Comparison of ENCODE assay signal across 17 cellular contexts in the genomic region with DNA sequence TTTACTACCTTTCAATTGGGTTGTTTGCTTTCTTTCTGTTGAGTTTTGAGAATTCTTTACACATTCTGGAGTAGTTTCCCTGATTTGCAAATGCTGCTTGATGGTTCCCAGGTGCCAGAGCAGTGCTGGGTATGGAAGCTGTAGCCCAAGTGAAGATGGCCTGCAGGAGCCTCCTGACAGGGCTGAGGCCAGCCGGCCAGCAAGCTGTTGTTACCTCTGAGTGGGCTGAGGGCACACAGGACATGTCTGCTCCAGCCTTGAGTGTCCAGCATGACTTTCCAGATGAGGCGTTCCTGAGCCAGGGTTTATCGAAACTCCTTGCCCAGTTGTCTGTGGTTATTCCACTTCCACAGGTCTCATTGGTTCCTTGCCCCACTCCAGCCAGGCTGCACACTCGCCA.
"Had no signal": no experiment of that assay in that cellular context is flagged by ENCODE, and none has a peak within 500 bp of the region (broad histone marks: within the 10 kb centered on the region; RNA-seq: fewer than 3 reads in every experiment).

No MANE protein-coding gene starts in this region.

- H3K4me3 Mint-ChIP-seq: dendritic cell treated with granulocyte-macrophage colony-stimulating factor and Interleukin-4, amounts not matched to agents 40 ng/mL and 50 ng/mL, for 4 days; effector memory CD8-positive, alpha-beta T cell; naive B cell; stimulated activated memory B cell treated with anti-CD40 and anti-IgM and Interleukin-4, amounts not matched to agents 10 μg/mL and 1 μg/mL and 100 μg/mL, for 72 hours; stimulated activated naive CD8-positive, alpha-beta T cell treated with anti-CD3 and anti-CD28 coated beads, Interleukin-15, Interleukin-2, amounts not matched to agents 100 ng/mL and 50 ng/mL, for 24 hours had no signal

- H3K4me1 ChIP-seq: esophagus muscularis mucosa, right atrium auricular region had no signal

- H3K36me3 Mint-ChIP-seq: naive B cell; stimulated activated memory B cell treated with anti-CD40 and anti-IgM and Interleukin-4, amounts not matched to agents 10 μg/mL and 1 μg/mL and 100 μg/mL, for 72 hours had no signal

- H3K27me3 Mint-ChIP-seq: stimulated activated memory B cell treated with anti-CD40 and anti-IgM and Interleukin-4, amounts not matched to agents 10 μg/mL and 1 μg/mL and 100 μg/mL, for 72 hours had no signal

- H3K27ac Mint-ChIP-seq: dendritic cell treated with granulocyte-macrophage colony-stimulating factor and Interleukin-4, amounts not matched to agents 40 ng/mL and 50 ng/mL, for 4 days; effector memory CD8-positive, alpha-beta T cell; stimulated activated memory B cell treated with anti-CD40 and anti-IgM and Interleukin-4, amounts not matched to agents 10 μg/mL and 1 μg/mL and 100 μg/mL, for 72 hours; stimulated activated naive CD8-positive, alpha-beta T cell treated with anti-CD3 and anti-CD28 coated beads, Interleukin-15, Interleukin-2, amounts not matched to agents 100 ng/mL and 50 ng/mL, for 24 hours had no signal

- H3K4me3 ChIP-seq: esophagus muscularis mucosa, gastrocnemius medialis, heart right ventricle, ovary, right atrium auricular region, tibial artery had no signal

- H3K36me3 ChIP-seq: esophagus muscularis mucosa, gastrocnemius medialis, heart right ventricle, ovary, right atrium auricular region, tibial artery had no signal

- H3K27ac ChIP-seq: epithelial cell of prostate, esophagus muscularis mucosa, gastrocnemius medialis, heart right ventricle, ovary, right atrium auricular region, tibial artery had no signal

- H3K9me3 Mint-ChIP-seq: dendritic cell treated with granulocyte-macrophage colony-stimulating factor and Interleukin-4, amounts not matched to agents 40 ng/mL and 50 ng/mL, for 4 days; effector memory CD8-positive, alpha-beta T cell; stimulated activated memory B cell treated with anti-CD40 and anti-IgM and Interleukin-4, amounts not matched to agents 10 μg/mL and 1 μg/mL and 100 μg/mL, for 72 hours; stimulated activated naive CD8-positive, alpha-beta T cell treated with anti-CD3 and anti-CD28 coated beads, Interleukin-15, Interleukin-2, amounts not matched to agents 100 ng/mL and 50 ng/mL, for 24 hours had no signal

- DNase-seq: effector memory CD8-positive, alpha-beta T cell; gastrocnemius medialis; heart right ventricle; hypothalamus; naive B cell; ovary; small intestine; stimulated activated CD4-positive, alpha-beta T cell treated with anti-CD3 and anti-CD28 coated beads, Interleukin-4, amount 100 ng/mL, for 1 hour; stimulated activated CD8-positive, alpha-beta memory T cell treated with anti-CD3 and anti-CD28 coated beads, Interleukin-4, amount 100 ng/mL, for 48 hours; tibial artery had no signal

- H3K9me3 ChIP-seq: esophagus muscularis mucosa, gastrocnemius medialis, heart right ventricle, ovary, right atrium auricular region, tibial artery had no signal

- H3K27me3 ChIP-seq: esophagus muscularis mucosa, gastrocnemius medialis, heart right ventricle, ovary, right atrium auricular region, tibial artery had no signal

- ATAC-seq: effector memory CD8-positive, alpha-beta T cell; gastrocnemius medialis; heart right ventricle; left lobe of liver; stimulated activated memory B cell treated with anti-CD40 and anti-IgM and Interleukin-4, amounts not matched to agents 10 μg/mL and 1 μg/mL and 100 μg/mL, for 72 hours had no signal
